Comparison of ENCODE assay signal across 12 cellular contexts in genomic region chr11:128297805-128298204, GRCh38.
DNase-seq lines count a peak whose midpoint lies in the region; ATAC-seq and TF ChIP-seq lines count a peak whose summit lies in the region.
"Had no signal": no experiment of that assay in that cellular context is flagged by ENCODE, and none has a peak within 500 bp of the region (broad histone marks: within the 10 kb centered on the region; RNA-seq: fewer than 3 reads in every experiment).

No MANE protein-coding gene starts in this region.

- H3K4me3 ChIP-seq in heart left ventricle: no peak overlapping the region
- H3K4me3 ChIP-seq in lower lobe of right lung: no peak overlapping the region
- H3K4me3 ChIP-seq in transverse colon: no peak overlapping the region

- in situ Hi-C loops in transverse colon (cut with MboI; ENCODE audit: low pct_ligation_motif_present in 1 of 4, low pct_unique_long_range_greater_than_20kb in 1 of 4, low sequenced_read_pairs in 3 of 4): loop anchor here in 3 of 4 donors (25.0 kb wide), 2 partner anchors 214 to 539 kb away; no protein-coding TSS in a partner anchor

- 65 to 78% (median 70%) methylated on average over 3 of the region's 3 CpGs for WGBS in heart left ventricle, 4 donors
- 90% methylated on average over 3 of the region's 3 CpGs for WGBS in transverse colon (ENCODE audit: low coverage in 1 of 2), 2 donors

- intact Hi-C loops in heart left ventricle (cut with DNase I): loop anchor here in 9 of 10 donors (5.0 to 10.0 kb wide), 12 partner anchors 34 to 539 kb away; no protein-coding TSS in a partner anchor
- intact Hi-C loops in Right ventricle myocardium inferior (cut with DNase I): no loop called here
- intact Hi-C loops in activated CD8-positive, alpha-beta T cell treated with anti-CD3 and anti-CD28 coated beads for 36 hours (cut with micrococcal nuclease): loop anchor here (10.0 kb wide), 2 partner anchors 47 to 207 kb away; no protein-coding TSS in a partner anchor
- intact Hi-C loops in lower lobe of right lung (cut with DNase I): no loop called here
- intact Hi-C loops in transverse colon (cut with DNase I; ENCODE audit: low total_unique reads): loop anchor here (10.0 kb wide), 1 partner anchor 227 kb away; no protein-coding TSS in a partner anchor

- TF ChIP-seq CTCF in heart left ventricle (IDR thresholded peaks at IDR 0.05): no peak
- no peak for TF ChIP-seq CTCF in activated CD8-positive, alpha-beta T cell treated with anti-CD3 and anti-CD28 coated beads for 36 hours (IDR thresholded peaks at IDR 0.05)
- TF ChIP-seq CTCF in lower lobe of right lung (IDR thresholded peaks at IDR 0.05): no peak
- no peak for TF ChIP-seq CTCF in transverse colon (IDR thresholded peaks at IDR 0.05)

- H3K27ac Mint-ChIP-seq in activated CD8-positive, alpha-beta T cell treated with anti-CD3 and anti-CD28 coated beads for 36 hours: peak overlapping the region; percentile 96
- H3K27ac Mint-ChIP-seq: dendritic cell treated with granulocyte-macrophage colony-stimulating factor and Interleukin-4, amounts not matched to agents 40 ng/mL and 50 ng/mL, for 4 days had no signal

- H3K36me3 Mint-ChIP-seq in activated CD8-positive, alpha-beta T cell treated with anti-CD3 and anti-CD28 coated beads for 36 hours (ENCODE audit: low read depth): peaks cover 51% of the 10 kb centered on the region

- no peak overlapping the region for H3K4me3 Mint-ChIP-seq in activated CD8-positive, alpha-beta T cell treated with anti-CD3 and anti-CD28 coated beads for 36 hours
- H3K4me3 Mint-ChIP-seq: dendritic cell treated with granulocyte-macrophage colony-stimulating factor and Interleukin-4, amounts not matched to agents 40 ng/mL and 50 ng/mL, for 4 days had no signal

- no peak for DNase-seq in heart left ventricle
- DNase-seq in Right ventricle myocardium inferior (ENCODE audit: missing footprints): no peak
- DNase-seq in activated CD8-positive, alpha-beta T cell treated with anti-CD3 and anti-CD28 coated beads for 36 hours: no peak
- DNase-seq in lower lobe of right lung: no peak
- no peak for DNase-seq in transverse colon
- no peak for DNase-seq in HK-2 (ENCODE audit: unreplicated experiment)
- no peak for DNase-seq in T-helper 9 cell
- DNase-seq: BE2C; stimulated activated CD4-positive, alpha-beta T cell treated with anti-CD3 and anti-CD28 coated beads, Interleukin-2, amount 100 ng/mL, for 48 hours had no signal

- peaks cover 85% of the 10 kb centered on the region for H3K4me1 Mint-ChIP-seq in activated CD8-positive, alpha-beta T cell treated with anti-CD3 and anti-CD28 coated beads for 36 hours (ENCODE audit: low read depth)

- CTCF ChIA-PET in activated CD8-positive, alpha-beta T cell treated with anti-CD3 and anti-CD28 coated beads for 36 hours (lab: Charles Lee): interaction anchor here (1.2 to 2.0 kb wide), 4 partner anchors 26 to 177 kb away, joined by 3 to 8 read pairs (median 4); no protein-coding TSS in a partner anchor

- ATAC-seq in heart left ventricle (peak in 3 of 4 donors; percentile 10 to 30 (median 26)), Right ventricle myocardium inferior (no peak), lower lobe of right lung (no peak), HG02798 (IDR thresholded peaks at IDR 0.05; ENCODE audit: poor library complexity, unreplicated experiment) (no peak)
- ATAC-seq in activated CD8-positive, alpha-beta T cell treated with anti-CD3 and anti-CD28 coated beads for 36 hours: no peak

- H3K4me1 ChIP-seq in heart left ventricle: peaks cover 3 to 59% (median 41%) of the 10 kb centered on the region in 12 donors
- peaks cover 50% of the 10 kb centered on the region for H3K4me1 ChIP-seq in lower lobe of right lung
- peaks cover 4 to 60% (median 21%) of the 10 kb centered on the region in 4 donors for H3K4me1 ChIP-seq in transverse colon

- peaks cover 29% of the 10 kb centered on the region for H3K9me3 Mint-ChIP-seq in activated CD8-positive, alpha-beta T cell treated with anti-CD3 and anti-CD28 coated beads for 36 hours
- H3K9me3 Mint-ChIP-seq: dendritic cell treated with granulocyte-macrophage colony-stimulating factor and Interleukin-4, amounts not matched to agents 40 ng/mL and 50 ng/mL, for 4 days had no signal

- no peaks in the 10 kb centered on the region for H3K27me3 Mint-ChIP-seq in activated CD8-positive, alpha-beta T cell treated with anti-CD3 and anti-CD28 coated beads for 36 hours

- TF ChIP-seq POLR2A in heart left ventricle (IDR thresholded peaks at IDR 0.05) (no peak), transverse colon (IDR thresholded peaks at IDR 0.05) (no peak)

- peak overlapping the region in 11 of 12 donors; percentile 3 to 76 (median 51) for H3K27ac ChIP-seq in heart left ventricle
- H3K27ac ChIP-seq in lower lobe of right lung: peak overlapping the region; percentile 39
- peak overlapping the region; percentile 8 to 61 (median 56) for H3K27ac ChIP-seq in transverse colon
- H3K27ac ChIP-seq: KMS-11 had no signal

- TF ChIP-seq EP300 in transverse colon (IDR thresholded peaks at IDR 0.05; ENCODE audit: low read depth): no peak

- H3K27me3 ChIP-seq in heart left ventricle (no peaks in the 10 kb centered on the region), lower lobe of right lung (ENCODE audit: low read depth) (no peaks in the 10 kb centered on the region), transverse colon (no peaks in the 10 kb centered on the region)
- H3K27me3 ChIP-seq: BE2C had no signal

- H3K36me3 ChIP-seq in heart left ventricle (no peaks in the 10 kb centered on the region), lower lobe of right lung (no peaks in the 10 kb centered on the region), transverse colon (no peaks in the 10 kb centered on the region)
- H3K36me3 ChIP-seq: BE2C had no signal

- H3K9me3 ChIP-seq in heart left ventricle (no peaks in the 10 kb centered on the region), lower lobe of right lung (no peaks in the 10 kb centered on the region), transverse colon (no peaks in the 10 kb centered on the region)
- H3K9me3 ChIP-seq: BE2C had no signal

- POLR2A ChIA-PET in activated CD8-positive, alpha-beta T cell treated with anti-CD3 and anti-CD28 coated beads for 36 hours (lab: Charles Lee): interaction anchor here (1.0 to 3.2 kb wide), 6 partner anchors 26 to 209 kb away, joined by 3 to 16 read pairs (median 4); no protein-coding TSS in a partner anchor

Comparison
In these comparisons a context has a peak if more than half of its experiments do, and no peak if none do; other contexts are left out.
1. ATAC-seq: peak in heart left ventricle (3 of 4); none in Right ventricle myocardium inferior (single experiment), activated CD8-positive, alpha-beta T cell treated with anti-CD3 and anti-CD28 coated beads for 36 hours (single experiment), lower lobe of right lung (0 of 2) and HG02798 (single experiment).
2. intact Hi-C loops: an anchor here in heart left ventricle (5.0 to 10.0 kb wide), activated CD8-positive, alpha-beta T cell treated with anti-CD3 and anti-CD28 coated beads for 36 hours (10.0 kb wide) and transverse colon (10.0 kb wide); none called in Right ventricle myocardium inferior and lower lobe of right lung.
3. Peak in every context shown above with its lines, with median percentiles within 50 percentile points of each other: H3K27ac ChIP-seq.